In genomic region chr11:19185516-19186052, GRCh38 we compare ENCODE assay signal across 34 cellular contexts. TPM values are rescaled to one million over a fixed set of nuclear protein-coding genes. Genes with fewer than 3 reads are reported as not detected.
"Had no signal": no experiment of that assay in that cellular context is flagged by ENCODE, and none has a peak within 500 bp of the region (broad histone marks: within the 10 kb centered on the region; RNA-seq: fewer than 3 reads in every experiment).

No MANE protein-coding gene starts in this region.

- DNase-seq: activated B cell treated with CpG ODN at 0.5 μM for 24 hours; activated CD4-positive, alpha-beta memory T cell treated with anti-CD3 and anti-CD28 coated beads for 36 hours; activated CD4-positive, alpha-beta T cell treated with anti-CD3 and anti-CD28 coated beads for 4 hours; activated CD4-positive, alpha-beta T cell treated with anti-CD3 and anti-CD28 coated beads, Interleukin-2, amount 10 ng/mL, durations not matched to agents 24 days and 14 days; activated CD4-positive, alpha-beta T cell treated with anti-CD3 and anti-CD28 coated beads, Interleukin-2, amount 50 U/mL, for 1 hour; activated CD4-positive, alpha-beta T cell treated with anti-CD3 and anti-CD28 coated beads, Interleukin-2, amount 50 U/mL, for 4 hours; activated CD4-positive, CD25-positive, alpha-beta regulatory T cell treated with anti-CD3 and anti-CD28 coated beads, Interleukin-2, amount 50 U/mL, for 72 hours; activated CD8-positive, alpha-beta memory T cell treated with anti-CD3 and anti-CD28 coated beads, Interleukin-2, amount 50 U/mL, for 4 hours; activated CD8-positive, alpha-beta T cell treated with anti-CD3 and anti-CD28 coated beads for 36 hours; activated effector memory CD4-positive, alpha-beta T cell treated with anti-CD3 and anti-CD28 coated beads, Interleukin-2, amount 50 U/mL, for 16 hours; activated gamma-delta T cell treated with Interleukin-2 at 50 U/mL for 16 hours; activated naive CD4-positive, alpha-beta T cell; activated naive CD4-positive, alpha-beta T cell treated with anti-CD3 and anti-CD28 coated beads for 36 hours; activated naive CD4-positive, alpha-beta T cell treated with anti-CD3 and anti-CD28 coated beads, Interleukin-2, amount 50 U/mL, for 16 hours; activated naive CD8-positive, alpha-beta T cell treated with anti-CD3 and anti-CD28 coated beads for 36 hours; activated T-cell treated with anti-CD3 and anti-CD28 coated beads for 4 hours; activated T-cell treated with anti-CD3 and anti-CD28 coated beads, Interleukin-2, amount 50 U/mL, for 1 hour; activated T-cell treated with anti-CD3 and anti-CD28 coated beads, Interleukin-2, amount 50 U/mL, for 4 hours; activated T-cell treated with anti-CD3 and anti-CD28 coated beads, Interleukin-2, amount 50 U/mL, for 72 hours; adrenal gland; amniotic stem cell; aorta; body of pancreas; brain microvascular endothelial cell; central memory CD4-positive, alpha-beta T cell; T-helper 1 cell; T-helper 2 cell; T-helper 9 cell had no signal

- H3K9me3 ChIP-seq: adrenal gland, body of pancreas, breast epithelium had no signal

- ATAC-seq: activated CD8-positive, alpha-beta T cell treated with anti-CD3 and anti-CD28 coated beads for 36 hours; activated naive CD4-positive, alpha-beta T cell treated with anti-CD3 and anti-CD28 coated beads, Interleukin-2, amount 50 U/mL, for 72 hours; activated T-cell treated with anti-CD3 and anti-CD28 coated beads, Interleukin-2, amount 50 U/mL, for 4 hours; activated T-cell treated with anti-CD3 and anti-CD28 coated beads, Interleukin-2, amount 50 U/mL, for 72 hours; activated T-helper 17 cell treated with anti-CD3 and anti-CD28 coated beads, Interleukin-2, amount 50 U/mL, for 72 hours; body of pancreas had no signal

- H3K27ac ChIP-seq: adrenal gland, body of pancreas, brain microvascular endothelial cell, breast epithelium, VCaP had no signal

- H3K27me3 ChIP-seq: adrenal gland, body of pancreas, brain microvascular endothelial cell, breast epithelium had no signal

- H3K4me1 ChIP-seq: adrenal gland, body of pancreas, breast epithelium had no signal

- H3K36me3 ChIP-seq: adrenal gland, brain microvascular endothelial cell, breast epithelium had no signal

- H3K4me3 ChIP-seq: adrenal gland, body of pancreas, breast epithelium had no signal

RNA-seq across cellular contexts. Expression of gene CSRP3, which starts 16.2 kb away (rescaled TPM):
- total RNA-seq: activated B cell treated with CpG ODN at 0.5 μM for 24 hours; activated CD4-positive, alpha-beta memory T cell treated with anti-CD3 and anti-CD28 coated beads for 36 hours; activated CD4-positive, alpha-beta T cell treated with anti-CD3 and anti-CD28 coated beads, Interleukin-2, amount 10 ng/mL, durations not matched to agents 24 days and 14 days; activated CD8-positive, alpha-beta memory T cell treated with anti-CD3 and anti-CD28 coated beads for 36 hours; activated CD8-positive, alpha-beta T cell treated with anti-CD3 and anti-CD28 coated beads for 36 hours; activated naive CD4-positive, alpha-beta T cell treated with anti-CD3 and anti-CD28 coated beads for 36 hours; activated naive CD4-positive, alpha-beta T cell treated with anti-CD3 and anti-CD28 coated beads, Interleukin-2, amount 50 U/mL, for 72 hours; activated naive CD8-positive, alpha-beta T cell treated with anti-CD3 and anti-CD28 coated beads for 36 hours; activated T-cell treated with anti-CD3 and anti-CD28 coated beads, Interleukin-2, amount 50 U/mL, for 4 hours; activated T-cell treated with anti-CD3 and anti-CD28 coated beads, Interleukin-2, amount 50 U/mL, for 72 hours; activated T-helper 1 cell treated with anti-CD3 and anti-CD28 coated beads, Interleukin-12 subunit alpha, Interleukin-12 subunit beta, Interleukin-2, Interleukin-4 antibody, amounts not matched to agents 30 ng/mL and 10 ng/mL and 1 ng/mL, durations not matched to agents 14 hours and 24 hours and 36 hours; activated T-helper 17 cell treated with anti-CD3 and anti-CD28 coated beads, Interleukin-2, amount 50 U/mL, for 72 hours; adrenal gland; aorta; body of pancreas; breast epithelium had no signal
